9 cellular contexts compared by ENCODE assay signal in the genomic region with DNA sequence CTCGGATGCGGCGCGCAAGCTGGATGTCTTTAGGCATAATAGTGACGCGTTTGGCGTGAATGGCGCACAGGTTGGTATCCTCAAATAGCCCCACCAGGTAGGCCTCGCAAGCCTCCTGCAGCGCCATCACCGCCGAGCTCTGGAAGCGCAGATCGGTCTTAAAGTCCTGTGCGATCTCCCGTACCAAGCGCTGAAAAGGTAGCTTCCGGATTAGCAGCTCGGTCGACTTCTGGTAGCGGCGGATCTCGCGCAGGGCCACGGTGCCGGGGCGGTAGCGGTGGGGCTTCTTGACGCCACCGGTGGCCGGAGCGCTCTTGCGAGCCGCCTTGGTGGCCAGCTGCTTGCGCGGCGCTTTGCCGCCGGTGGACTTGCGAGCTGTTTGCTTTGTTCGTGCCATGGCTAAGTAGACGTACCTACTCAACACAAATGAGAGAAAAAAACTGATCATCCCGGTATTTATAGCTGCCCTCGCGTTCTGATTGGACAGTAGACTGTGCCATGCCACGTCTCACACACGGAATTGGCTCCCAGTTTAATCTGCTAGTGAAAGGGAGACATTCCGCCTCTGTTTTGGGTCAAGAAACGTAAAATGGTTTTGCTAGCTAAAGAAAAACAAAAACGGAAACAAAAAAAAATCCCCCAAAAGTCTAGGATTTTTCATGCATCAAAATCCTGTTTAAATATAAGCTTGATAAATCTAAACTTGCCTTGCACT. TPM values are rescaled to one million over a fixed set of nuclear protein-coding genes. Genes with fewer than 3 reads are reported as not detected.
DNase-seq lines count a peak whose midpoint lies in the region; ATAC-seq and TF ChIP-seq lines count a peak whose summit lies in the region.
"Had no signal": no experiment of that assay in that cellular context is flagged by ENCODE, and none has a peak within 500 bp of the region (broad histone marks: within the 10 kb centered on the region; RNA-seq: fewer than 3 reads in every experiment).

No MANE protein-coding gene starts in this region.

- H3K27me3 ChIP-seq in BJ (ENCODE audit: control insufficient read depth, insufficient read depth, low read length) (no peaks in the 10 kb centered on the region), mucosa of stomach (ENCODE audit: control insufficient read depth, insufficient read depth, low read length) (peaks cover 5% of the 10 kb centered on the region)

- TF ChIP-seq POLR2A in GM19193 (IDR thresholded peaks at IDR 0.05; ENCODE audit: extremely low read depth, insufficient read depth, insufficient read length) = peak; percentile 100

- peak overlapping the region; percentile 84 for H3K9ac ChIP-seq in mucosa of stomach (ENCODE audit: low read length)

- DNase-seq in BJ (ENCODE audit: low read depth) = peak; percentile 90
- peak; percentile 62 for DNase-seq in NCI-H82 treated with DMSO at 0.1 percent for 48 hours (lab: John Stamatoyannopoulos, UW; ENCODE audit: unreplicated experiment)
- DNase-seq in activated CD8-positive, alpha-beta memory T cell treated with anti-CD3 and anti-CD28 coated beads, Interleukin-2, amount 50 U/mL, for 48 hours = peak; percentile 83
- DNase-seq in epidermal melanocyte (ENCODE audit: insufficient read length, low spot score) = peak; percentile 95
- DNase-seq in stimulated activated naive CD4-positive, alpha-beta T cell treated with Interleukin-2 at 50 U/mL for 16 hours (lab: John Stamatoyannopoulos, UW) = peak; percentile 67

- POLR2A ChIA-PET in BJ (lab: Charles Lee) = interaction anchor here (0.5 to 4.1 kb wide), 15 partner anchors 8 to 1846 kb away, joined by 3 to 28 read pairs (median 5); a partner anchor contains a TSS

- H3K4me1 ChIP-seq in mucosa of stomach (ENCODE audit: control insufficient read depth, insufficient read depth, low read length) = peaks cover 21% of the 10 kb centered on the region

- H3K4me3 ChIP-seq in BJ (ENCODE audit: low read depth, low read length) = peak overlapping the region; percentile 50
- peak overlapping the region; percentile 96 for H3K4me3 ChIP-seq in mucosa of stomach (ENCODE audit: low read length)
- H3K4me3 ChIP-seq: SK-N-MC had no signal

- CTCF ChIA-PET in BJ (lab: Yijun Ruan, JAX) = interaction anchor here (1.0 to 2.3 kb wide), 5 partner anchors 18 to 59 kb away, joined by 3 to 10 read pairs (median 4); a partner anchor contains a TSS

- peak; percentile 60 for ATAC-seq in HG03439 (IDR thresholded peaks at IDR 0.05; ENCODE audit: unreplicated experiment)

- no peaks in the 10 kb centered on the region for H3K9me3 ChIP-seq in mucosa of stomach (ENCODE audit: control insufficient read depth, low read length)

- TF ChIP-seq CTCF in BJ (IDR thresholded peaks at IDR 0.05; ENCODE audit: insufficient read depth, low read depth, low read length) = peak; percentile 30

- H3K36me3 ChIP-seq in BJ (ENCODE audit: control insufficient read depth, insufficient read depth, low read length) (no peaks in the 10 kb centered on the region), mucosa of stomach (ENCODE audit: control insufficient read depth, insufficient read depth, low read length) (no peaks in the 10 kb centered on the region)

RNA-seq across cellular contexts. Expression of a gene that starts 40.1 kb away (rescaled TPM):
- polyA plus RNA-seq in BJ (2011; rRNA removed) = not detected in 2 replicates
- not detected in 2 replicates for polyA minus RNA-seq in BJ (2011; rRNA and poly(A)+ RNA removed)

Comparison
In these comparisons a context has a peak if more than half of its experiments do, and no peak if none do; other contexts are left out.
1. Peak in every context shown above with its lines: DNase-seq, ATAC-seq and H3K4me3 ChIP-seq.